ENCODE assay signal across 29 cellular contexts in the genomic region with DNA sequence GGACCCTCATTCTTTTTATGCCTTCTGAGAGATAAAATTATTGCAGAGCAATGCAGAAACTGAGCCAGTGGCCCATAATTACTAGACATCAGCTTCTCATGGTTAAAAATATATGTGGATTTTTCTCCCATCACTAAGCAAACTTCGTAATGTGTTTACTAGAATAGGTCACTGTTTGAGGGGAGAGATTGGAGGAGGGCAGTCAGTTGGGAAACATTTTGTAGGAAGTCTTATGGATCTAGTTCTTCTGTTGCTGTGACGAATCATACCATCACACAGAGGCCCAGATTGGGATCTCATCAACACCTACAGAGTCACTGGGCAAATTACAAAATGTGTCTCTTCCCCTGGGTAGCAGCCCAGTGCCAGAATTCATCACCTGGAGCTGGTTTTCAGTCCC.
DNase-seq lines count a peak whose midpoint lies in the region; ATAC-seq, FAIRE-seq and TF ChIP-seq lines count a peak whose summit lies in the region.
"Had no signal": no experiment of that assay in that cellular context is flagged by ENCODE, and none has a peak within 500 bp of the region (broad histone marks: within the 10 kb centered on the region; RNA-seq: fewer than 3 reads in every experiment).

No MANE protein-coding gene starts in this region.

- intact Hi-C loops in dorsolateral prefrontal cortex (cut with DNase I) = no loop called here
- intact Hi-C loops in CD14-positive monocyte (cut with micrococcal nuclease) = no loop called here

- peaks cover 12% of the 10 kb centered on the region for H3K4me1 ChIP-seq in BLaER1
- H3K4me1 ChIP-seq: Caco-2, SJCRH30 had no signal

- H3K27ac ChIP-seq in BLaER1 = no peak overlapping the region
- H3K27ac ChIP-seq in dorsolateral prefrontal cortex = peak overlapping the region in 39 of 59 donors; percentile 1 to 77 (median 49)
- peak overlapping the region; percentile 19 for H3K27ac ChIP-seq in neural cell (ENCODE audit: low read length)
- H3K27ac ChIP-seq: PC-9, SJCRH30 had no signal

- H3K4me1 Mint-ChIP-seq in HFFc6 (ENCODE audit: low read depth) = peaks cover 35% of the 10 kb centered on the region
- H3K4me1 Mint-ChIP-seq in CD14-positive monocyte = peaks cover 6% of the 10 kb centered on the region
- H3K4me1 Mint-ChIP-seq in T-cell = peaks cover 22 to 35% (median 27%) of the 10 kb centered on the region in 3 donors

- H3K27me3 Mint-ChIP-seq in HFFc6 (ENCODE audit: insufficient read depth) (no peaks in the 10 kb centered on the region), CD14-positive monocyte (ENCODE audit: low read depth in 3 of 3) (no peaks in the 10 kb centered on the region), T-cell (no peaks in the 10 kb centered on the region)

- H3K36me3 Mint-ChIP-seq in HFFc6 (ENCODE audit: low read depth) = peaks cover 28% of the 10 kb centered on the region
- peaks cover 8 to 16% of the 10 kb centered on the region in 2 donors for H3K36me3 Mint-ChIP-seq in CD14-positive monocyte
- H3K36me3 Mint-ChIP-seq in T-cell = peaks cover 37% of the 10 kb centered on the region

- H3K9me2 ChIP-seq in neural cell (ENCODE audit: insufficient read depth, low read length) = no peaks in the 10 kb centered on the region

- H3K9ac ChIP-seq in BLaER1 (no peak overlapping the region), neural cell (ENCODE audit: low read length) (no peak overlapping the region)

- H3K4me3 Mint-ChIP-seq in HFFc6 (no peak overlapping the region), CD14-positive monocyte (no peak overlapping the region), T-cell (no peak overlapping the region)
- H3K4me3 Mint-ChIP-seq: CD8-positive, alpha-beta T cell had no signal

- peak overlapping the region; percentile 66 for H3K4me2 ChIP-seq in BLaER1
- H3K4me2 ChIP-seq in neural cell (ENCODE audit: low read length) = no peak overlapping the region
- H3K4me2 ChIP-seq: PC-9 had no signal

- H3K4me3 ChIP-seq in BLaER1 (no peak overlapping the region), dorsolateral prefrontal cortex (no peak overlapping the region), neural cell (ENCODE audit: low read length) (no peak overlapping the region)
- H3K4me3 ChIP-seq: HAP-1, PC-9, SJCRH30 had no signal

- no peak for TF ChIP-seq CTCF in HFFc6 (IDR thresholded peaks at IDR 0.05)
- TF ChIP-seq CTCF in dorsolateral prefrontal cortex (IDR thresholded peaks at IDR 0.05 in 54 of 56, conservative IDR thresholded peaks at IDR 0.05 in 2 of 56; ENCODE audit: low read depth in 1 of 56, partially characterized antibody in 56 of 56) = no peak
- no peak for TF ChIP-seq CTCF in neural cell (IDR thresholded peaks at IDR 0.05; ENCODE audit: poor library complexity, severe bottlenecking)
- no peak for TF ChIP-seq CTCF in CD14-positive monocyte (IDR thresholded peaks at IDR 0.05)

- H3K9me3 ChIP-seq in BLaER1 (peaks cover 46% of the 10 kb centered on the region), neural cell (ENCODE audit: low read length) (peaks cover 6% of the 10 kb centered on the region)
- H3K9me3 ChIP-seq: Caco-2 had no signal

- no peaks in the 10 kb centered on the region for H3K79me2 ChIP-seq in neural cell (replicated peaks; ENCODE audit: insufficient read depth, low read length)

- CTCF ChIA-PET in T-cell (lab: Charles Lee) = no interaction called here

- H3K27me3 ChIP-seq in BLaER1 = no peaks in the 10 kb centered on the region
- H3K27me3 ChIP-seq in dorsolateral prefrontal cortex = no peaks in the 10 kb centered on the region
- H3K27me3 ChIP-seq in neural cell (ENCODE audit: insufficient read depth, low read depth, low read length) = no peaks in the 10 kb centered on the region
- H3K27me3 ChIP-seq: SJCRH30 had no signal

- TF ChIP-seq RAD21 in neural cell (conservative IDR thresholded peaks at IDR 0.05) = no peak

- H3K36me3 ChIP-seq in BLaER1 = peaks cover 5% of the 10 kb centered on the region; the same call in 1 of the 2 replicates
- H3K36me3 ChIP-seq in neural cell (ENCODE audit: insufficient read depth, low read length) = no peaks in the 10 kb centered on the region
- H3K36me3 ChIP-seq: SJCRH30 had no signal

- DNase-seq in HFFc6 (no peak), dorsolateral prefrontal cortex (no peak), CD14-positive monocyte (ENCODE audit: low spot score) (no peak), T-cell (no peak), frontal cortex (ENCODE audit: low spot score in 2 of 2) (no peak), NCI-H1436 (lab: John Stamatoyannopoulos, UW) (no peak)
- DNase-seq: Caco-2; CD8-positive, alpha-beta T cell; DMS79 treated with DMSO at 0.1 percent for 48 hours; GF-D8; GOT3; Karpas-422; NCI-H1092; NCI-H1417 treated with DMSO at 0.1 percent for 48 hours; NCI-H187; NCI-H2081 treated with DMSO at 0.1 percent for 48 hours; NCI-H2171 treated with DMSO at 0.1 percent for 48 hours; NCI-H345; NCI-H524; NCI-H748 treated with DMSO at 0.1 percent for 48 hours; NK-92 treated with Interleukin-12 subunit alpha and Interleukin-12 subunit beta, amount 100 ng/mL, for 24 hours; PC-9; SJCRH30 had no signal

- H3K9me3 Mint-ChIP-seq in HFFc6 (peaks cover 5% of the 10 kb centered on the region; the same call in 1 of the 2 replicates), CD14-positive monocyte (peaks cover 6 to 25% (median 16%) of the 10 kb centered on the region in 7 donors), T-cell (peaks cover 5 to 21% (median 16%) of the 10 kb centered on the region in 3 donors)

- H3K27ac Mint-ChIP-seq in HFFc6 (peak overlapping the region; percentile 51), CD14-positive monocyte (no peak overlapping the region), T-cell (no peak overlapping the region)
- H3K27ac Mint-ChIP-seq: CD8-positive, alpha-beta T cell had no signal

- no peaks in the 10 kb centered on the region for H3F3A ChIP-seq in neural cell (ENCODE audit: insufficient read depth, low read length, poor library complexity, severe bottlenecking)

- POLR2A ChIA-PET in T-cell (lab: Charles Lee) = no interaction called here

- no peak overlapping the region for H2AFZ ChIP-seq in neural cell (ENCODE audit: low read depth, low read length)
- H2AFZ ChIP-seq: PC-9 had no signal

- H4K20me1 ChIP-seq in BLaER1 (no peaks in the 10 kb centered on the region), neural cell (ENCODE audit: insufficient read depth) (no peaks in the 10 kb centered on the region)

- no peak for FAIRE-seq in frontal cortex (lab: Jason Lieb, UNC)
- FAIRE-seq: GM12891 had no signal

- TF ChIP-seq EP300 in neural cell (conservative IDR thresholded peaks at IDR 0.05; ENCODE audit: poor library complexity, severe bottlenecking) = no peak

- no peak for ATAC-seq in T-cell (replicated peaks in 1 of 4)
- ATAC-seq: CD8-positive, alpha-beta T cell; Right ventricle myocardium inferior; SK-N-SH treated with all-trans-retinoic acid at 6 μM for 48 hours had no signal

TF ChIP-seq in neural cell, 6 proteins besides CTCF, POLR2A, EP300 and RAD21:
- TF ChIP-seq TAF1 (IDR thresholded peaks at IDR 0.05; ENCODE audit: low read depth) (no peak), EZH2 (IDR thresholded peaks at IDR 0.05; ENCODE audit: borderline replicate concordance, insufficient read depth, low read length, poor library complexity, severe bottlenecking) (no peak), SMC3 (conservative IDR thresholded peaks at IDR 0.05; ENCODE audit: poor library complexity) (no peak), POLR2AphosphoS5 (IDR thresholded peaks at IDR 0.05) (no peak), MXI1 (conservative IDR thresholded peaks at IDR 0.05; ENCODE audit: poor library complexity, severe bottlenecking) (no peak)
- TF ChIP-seq, protein P1, sequence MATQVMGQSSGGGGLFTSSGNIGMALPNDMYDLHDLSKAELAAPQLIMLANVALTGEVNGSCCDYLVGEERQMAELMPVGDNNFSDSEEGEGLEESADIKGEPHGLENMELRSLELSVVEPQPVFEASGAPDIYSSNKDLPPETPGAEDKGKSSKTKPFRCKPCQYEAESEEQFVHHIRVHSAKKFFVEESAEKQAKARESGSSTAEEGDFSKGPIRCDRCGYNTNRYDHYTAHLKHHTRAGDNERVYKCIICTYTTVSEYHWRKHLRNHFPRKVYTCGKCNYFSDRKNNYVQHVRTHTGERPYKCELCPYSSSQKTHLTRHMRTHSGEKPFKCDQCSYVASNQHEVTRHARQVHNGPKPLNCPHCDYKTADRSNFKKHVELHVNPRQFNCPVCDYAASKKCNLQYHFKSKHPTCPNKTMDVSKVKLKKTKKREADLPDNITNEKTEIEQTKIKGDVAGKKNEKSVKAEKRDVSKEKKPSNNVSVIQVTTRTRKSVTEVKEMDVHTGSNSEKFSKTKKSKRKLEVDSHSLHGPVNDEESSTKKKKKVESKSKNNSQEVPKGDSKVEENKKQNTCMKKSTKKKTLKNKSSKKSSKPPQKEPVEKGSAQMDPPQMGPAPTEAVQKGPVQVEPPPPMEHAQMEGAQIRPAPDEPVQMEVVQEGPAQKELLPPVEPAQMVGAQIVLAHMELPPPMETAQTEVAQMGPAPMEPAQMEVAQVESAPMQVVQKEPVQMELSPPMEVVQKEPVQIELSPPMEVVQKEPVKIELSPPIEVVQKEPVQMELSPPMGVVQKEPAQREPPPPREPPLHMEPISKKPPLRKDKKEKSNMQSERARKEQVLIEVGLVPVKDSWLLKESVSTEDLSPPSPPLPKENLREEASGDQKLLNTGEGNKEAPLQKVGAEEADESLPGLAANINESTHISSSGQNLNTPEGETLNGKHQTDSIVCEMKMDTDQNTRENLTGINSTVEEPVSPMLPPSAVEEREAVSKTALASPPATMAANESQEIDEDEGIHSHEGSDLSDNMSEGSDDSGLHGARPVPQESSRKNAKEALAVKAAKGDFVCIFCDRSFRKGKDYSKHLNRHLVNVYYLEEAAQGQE (IDR thresholded peaks at IDR 0.05; ENCODE audit: borderline replicate concordance) = no peak
